Comparison of ENCODE assay signal across 17 cellular contexts in genomic region chr10:114025610-114026130, GRCh38. TPM values are rescaled to one million over a fixed set of nuclear protein-coding genes. Genes with fewer than 3 reads are reported as not detected.
DNase-seq lines count a peak whose midpoint lies in the region; ATAC-seq and TF ChIP-seq lines count a peak whose summit lies in the region.
"Had no signal": no experiment of that assay in that cellular context is flagged by ENCODE, and none has a peak within 500 bp of the region (broad histone marks: within the 10 kb centered on the region; RNA-seq: fewer than 3 reads in every experiment).

No MANE protein-coding gene starts in this region.

- H3K27ac Mint-ChIP-seq in T-helper 2 cell treated with Interferon-gamma antibody and Interleukin-4, amounts not matched to agents 5 μg/mL and 100 μg/mL, for 36 hours: no peak overlapping the region
- H3K27ac Mint-ChIP-seq in activated T-helper 2 cell treated with anti-CD3 and anti-CD28 coated beads, Interferon-gamma antibody, Interleukin-2, Interleukin-4, amounts not matched to agents 10 μg/mL and 5 μg/mL and 100 μg/mL, durations not matched to agents 14 hours and 24 hours and 36 hours: no peak overlapping the region
- H3K27ac Mint-ChIP-seq in natural killer cell: peak overlapping the region in 1 of 2 donors; percentile 13

- no peak for DNase-seq in T-helper 2 cell treated with Interferon-gamma antibody and Interleukin-4, amounts not matched to agents 5 μg/mL and 100 μg/mL, for 36 hours (ENCODE audit: low spot score)
- no peak for DNase-seq in T-helper 2 cell
- DNase-seq in activated T-helper 2 cell treated with anti-CD3 and anti-CD28 coated beads, Interferon-gamma antibody, Interleukin-2, Interleukin-4, amounts not matched to agents 10 μg/mL and 5 μg/mL and 100 μg/mL, durations not matched to agents 14 hours and 24 hours and 36 hours (ENCODE audit: low spot score): no peak
- DNase-seq in natural killer cell: no peak
- no peak for DNase-seq in CD1c-positive myeloid dendritic cell (ENCODE audit: extremely low spot score)
- DNase-seq: anterior cingulate cortex, DMS 273 treated with DMSO at 0.1 percent for 48 hours, left ventricle myocardium superior, NCI-H1092 treated with DMSO at 0.1 percent for 48 hours, NCI-H345, occipital lobe, substantia nigra, T-helper 9 cell had no signal

- peaks cover 2% of the 10 kb centered on the region for H3K36me3 Mint-ChIP-seq in T-helper 2 cell treated with Interferon-gamma antibody and Interleukin-4, amounts not matched to agents 5 μg/mL and 100 μg/mL, for 36 hours (ENCODE audit: low read depth)
- peaks cover 3% of the 10 kb centered on the region for H3K36me3 Mint-ChIP-seq in activated T-helper 2 cell treated with anti-CD3 and anti-CD28 coated beads, Interferon-gamma antibody, Interleukin-2, Interleukin-4, amounts not matched to agents 10 μg/mL and 5 μg/mL and 100 μg/mL, durations not matched to agents 14 hours and 24 hours and 36 hours (ENCODE audit: low read depth)
- H3K36me3 Mint-ChIP-seq in natural killer cell: no peaks in the 10 kb centered on the region

- H3K4me1 Mint-ChIP-seq in T-helper 2 cell treated with Interferon-gamma antibody and Interleukin-4, amounts not matched to agents 5 μg/mL and 100 μg/mL, for 36 hours (ENCODE audit: low read depth): peaks cover 30% of the 10 kb centered on the region
- H3K4me1 Mint-ChIP-seq in activated T-helper 2 cell treated with anti-CD3 and anti-CD28 coated beads, Interferon-gamma antibody, Interleukin-2, Interleukin-4, amounts not matched to agents 10 μg/mL and 5 μg/mL and 100 μg/mL, durations not matched to agents 14 hours and 24 hours and 36 hours (ENCODE audit: low read depth): peaks cover 32% of the 10 kb centered on the region
- H3K4me1 Mint-ChIP-seq in natural killer cell: peaks cover 22 to 29% of the 10 kb centered on the region in 2 donors

- H3K27ac ChIP-seq in KMS-11: no peak overlapping the region

- no peaks in the 10 kb centered on the region for H3K79me2 ChIP-seq in KMS-11 (ENCODE audit: insufficient read depth, low read depth)

- H3K4me3 Mint-ChIP-seq in T-helper 2 cell treated with Interferon-gamma antibody and Interleukin-4, amounts not matched to agents 5 μg/mL and 100 μg/mL, for 36 hours: peak overlapping the region; percentile 64
- peak overlapping the region; percentile 30 for H3K4me3 Mint-ChIP-seq in activated T-helper 2 cell treated with anti-CD3 and anti-CD28 coated beads, Interferon-gamma antibody, Interleukin-2, Interleukin-4, amounts not matched to agents 10 μg/mL and 5 μg/mL and 100 μg/mL, durations not matched to agents 14 hours and 24 hours and 36 hours (ENCODE audit: low read depth)
- peak overlapping the region; percentile 18 for H3K4me3 Mint-ChIP-seq in natural killer cell

- no peak overlapping the region for H3K4me3 ChIP-seq in KMS-11 (IDR thresholded peaks at IDR 0.05; ENCODE audit: insufficient read depth, low read depth, low read length)

- ATAC-seq in natural killer cell (no peak), SK-N-SH treated with all-trans-retinoic acid at 6 μM for 48 hours (no peak), GM18502 (IDR thresholded peaks at IDR 0.05; ENCODE audit: poor library complexity, unreplicated experiment) (no peak)
- ATAC-seq: left ventricle myocardium superior had no signal

- intact Hi-C loops in activated T-helper 2 cell treated with anti-CD3 and anti-CD28 coated beads, Interferon-gamma antibody, Interleukin-2, Interleukin-4, amounts not matched to agents 10 μg/mL and 5 μg/mL and 100 μg/mL, durations not matched to agents 14 hours and 24 hours and 36 hours (cut with micrococcal nuclease): no loop called here
- intact Hi-C loops in natural killer cell (cut with micrococcal nuclease): no loop called here

- H3K36me3 ChIP-seq in KMS-11 (ENCODE audit: insufficient read depth): no peaks in the 10 kb centered on the region

- peaks cover 4% of the 10 kb centered on the region for H3K9me3 Mint-ChIP-seq in T-helper 2 cell treated with Interferon-gamma antibody and Interleukin-4, amounts not matched to agents 5 μg/mL and 100 μg/mL, for 36 hours
- H3K9me3 Mint-ChIP-seq in activated T-helper 2 cell treated with anti-CD3 and anti-CD28 coated beads, Interferon-gamma antibody, Interleukin-2, Interleukin-4, amounts not matched to agents 10 μg/mL and 5 μg/mL and 100 μg/mL, durations not matched to agents 14 hours and 24 hours and 36 hours: no peaks in the 10 kb centered on the region
- H3K9me3 Mint-ChIP-seq in natural killer cell: no peaks in the 10 kb centered on the region

- no peaks in the 10 kb centered on the region for H4K20me1 ChIP-seq in KMS-11 (ENCODE audit: insufficient read depth)

- TF ChIP-seq CTCF in KMS-11 (conservative IDR thresholded peaks at IDR 0.05; ENCODE audit: low read depth, low read length): no peak
- TF ChIP-seq CTCF in natural killer cell (IDR thresholded peaks at IDR 0.05): no peak

- no peaks in the 10 kb centered on the region for H3K27me3 ChIP-seq in KMS-11 (ENCODE audit: insufficient read depth, low read depth)

- H3K9ac ChIP-seq in KMS-11: no peak overlapping the region

- H3K4me1 ChIP-seq in KMS-11 (ENCODE audit: low read depth, poor library complexity, severe bottlenecking): peaks cover 10% of the 10 kb centered on the region

- H3K4me2 ChIP-seq in KMS-11: peak overlapping the region; percentile 13; the same call in 1 of the 2 replicates

- H3K27me3 Mint-ChIP-seq in T-helper 2 cell treated with Interferon-gamma antibody and Interleukin-4, amounts not matched to agents 5 μg/mL and 100 μg/mL, for 36 hours (ENCODE audit: low read depth): peaks cover 61% of the 10 kb centered on the region
- H3K27me3 Mint-ChIP-seq in activated T-helper 2 cell treated with anti-CD3 and anti-CD28 coated beads, Interferon-gamma antibody, Interleukin-2, Interleukin-4, amounts not matched to agents 10 μg/mL and 5 μg/mL and 100 μg/mL, durations not matched to agents 14 hours and 24 hours and 36 hours (ENCODE audit: low read depth): peaks cover 57% of the 10 kb centered on the region
- H3K27me3 Mint-ChIP-seq in natural killer cell (ENCODE audit: low read depth in 2 of 2): peaks cover 0 to 13% of the 10 kb centered on the region in 2 donors

- H2AFZ ChIP-seq in KMS-11 (ENCODE audit: low read depth): no peak overlapping the region

TF ChIP-seq in SK-N-SH treated with all-trans-retinoic acid at 6 μM for 48 hours, 23 proteins besides CTCF, POLR2A, EP300 and RAD21 (continues in another document):
- TF ChIP-seq ZC3H10 (CRISPR knock-in tag; IDR thresholded peaks at IDR 0.05) (no peak), CSDC2 (CRISPR knock-in tag; IDR thresholded peaks at IDR 0.05) (no peak), ZFP3 (CRISPR knock-in tag; IDR thresholded peaks at IDR 0.05) (no peak), ZNF70 (CRISPR knock-in tag; IDR thresholded peaks at IDR 0.05) (no peak), ZNF8 (CRISPR knock-in tag; IDR thresholded peaks at IDR 0.05) (no peak), CSRNP3 (CRISPR knock-in tag; IDR thresholded peaks at IDR 0.05) (no peak), PATZ1 (CRISPR knock-in tag; IDR thresholded peaks at IDR 0.05; ENCODE audit: borderline replicate concordance) (no peak), GLIS3 (CRISPR knock-in tag; IDR thresholded peaks at IDR 0.05) (no peak), PPARA (CRISPR knock-in tag; IDR thresholded peaks at IDR 0.05; ENCODE audit: borderline replicate concordance) (no peak), BACH2 (CRISPR knock-in tag; IDR thresholded peaks at IDR 0.05; ENCODE audit: borderline replicate concordance) (no peak), CREB5 (CRISPR knock-in tag; IDR thresholded peaks at IDR 0.05; ENCODE audit: low read depth) (no peak), RARB (CRISPR knock-in tag; IDR thresholded peaks at IDR 0.05) (no peak), ZFP30 (CRISPR knock-in tag; IDR thresholded peaks at IDR 0.05) (no peak), OSR1 (CRISPR knock-in tag; IDR thresholded peaks at IDR 0.05) (no peak)

RNA-seq across cellular contexts. Expression of gene ADRB1, which starts 18.0 kb away (rescaled TPM):
- not detected in 2 replicates for total RNA-seq in activated T-helper 2 cell treated with anti-CD3 and anti-CD28 coated beads, Interferon-gamma antibody, Interleukin-2, Interleukin-4, amounts not matched to agents 10 μg/mL and 5 μg/mL and 100 μg/mL, durations not matched to agents 14 hours and 24 hours and 36 hours
- 1 to 10 TPM in 2 of 3 donors, under 1 TPM in 1; 0.12 to 2.9 (median 2.1) TPM for total RNA-seq in natural killer cell
- total RNA-seq: fibroblast of lung had no signal
